9 cellular contexts compared by ENCODE assay signal in genomic region chr2:55590810-55591440, GRCh38. TPM values are rescaled to one million over a fixed set of nuclear protein-coding genes. Genes with fewer than 3 reads are reported as not detected.
DNase-seq lines count a peak whose midpoint lies in the region; ATAC-seq, FAIRE-seq and TF ChIP-seq lines count a peak whose summit lies in the region.
"Had no signal": no experiment of that assay in that cellular context is flagged by ENCODE, and none has a peak within 500 bp of the region (broad histone marks: within the 10 kb centered on the region; RNA-seq: fewer than 3 reads in every experiment).

No MANE protein-coding gene starts in this region.

- no peak for ATAC-seq in HG02840 (IDR thresholded peaks at IDR 0.05; ENCODE audit: low FRiP score, unreplicated experiment)

- H3K4me1 ChIP-seq in keratinocyte (ENCODE audit: control insufficient read depth, extremely low read depth, insufficient read depth, low read length): peaks cover 21% of the 10 kb centered on the region
- no peaks in the 10 kb centered on the region for H3K4me1 ChIP-seq in neural progenitor cell

- H3K27ac ChIP-seq in keratinocyte (ENCODE audit: control insufficient read depth, insufficient read depth, low read length) (peak overlapping the region; percentile 53), neural progenitor cell (no peak overlapping the region)

- FAIRE-seq in RCC 7860 (lab: Jason Lieb, UNC): peak; percentile 88
- FAIRE-seq in keratinocyte (lab: Jason Lieb, UNC): peak; percentile 84
- FAIRE-seq: H1 had no signal

- peaks cover 0 to 8% of the 10 kb centered on the region in 2 experiments for H3K36me3 ChIP-seq in keratinocyte (ENCODE audit: control insufficient read depth in 2 of 2, extremely low read depth in 1 of 2, insufficient read depth in 2 of 2, low read length in 2 of 2)
- peaks cover 11% of the 10 kb centered on the region for H3K36me3 ChIP-seq in neural progenitor cell

- H3K79me2 ChIP-seq in keratinocyte (ENCODE audit: control insufficient read depth, insufficient read depth, low read length): peaks cover 26% of the 10 kb centered on the region
- H3K79me2 ChIP-seq in neural progenitor cell (ENCODE audit: low read depth): peaks cover 16% of the 10 kb centered on the region

- no peak overlapping the region for H3K27ac Mint-ChIP-seq in neural progenitor cell

- no peaks in the 10 kb centered on the region for H3K4me1 Mint-ChIP-seq in neural progenitor cell

- H3K9me3 ChIP-seq in keratinocyte (ENCODE audit: control insufficient read depth, low read depth, low read length) (no peaks in the 10 kb centered on the region), neural progenitor cell (ENCODE audit: low read depth) (no peaks in the 10 kb centered on the region)

- H3K4me2 ChIP-seq in keratinocyte (ENCODE audit: control insufficient read depth, extremely low read depth, insufficient read depth, low read depth, low read length): peak overlapping the region; percentile 29
- H3K4me2 ChIP-seq in neural progenitor cell: no peak overlapping the region

- peaks cover 4% of the 10 kb centered on the region for H4K20me1 ChIP-seq in keratinocyte (ENCODE audit: control insufficient read depth, extremely low read depth, insufficient read depth, low read length)
- no peaks in the 10 kb centered on the region for H4K20me1 ChIP-seq in neural progenitor cell (ENCODE audit: low read depth)

- DNase-seq in GM04503 (ENCODE audit: low read depth) (peak; percentile 53), HCEC 1CT (peak; percentile 72), RCC 7860 (ENCODE audit: low spot score) (peak; percentile 70), keratinocyte (ENCODE audit: low read depth, low spot score) (peak; percentile 59), neural progenitor cell (ENCODE audit: low spot score) (no peak), mesenteric fat pad (ENCODE audit: low spot score) (no peak), NCI-H2081 (lab: John Stamatoyannopoulos, UW) (no peak)

- no peaks in the 10 kb centered on the region for H3K9me1 ChIP-seq in keratinocyte (ENCODE audit: control insufficient read depth, extremely low read depth, insufficient read depth, low read length)

- dilution Hi-C loops in keratinocyte (cut with MboI; ENCODE audit: extremely low pct_ligation_motif_present, low sequenced_read_pairs): no loop called here

- no peaks in the 10 kb centered on the region for H3K9me3 Mint-ChIP-seq in neural progenitor cell

- no peak overlapping the region for H3K4me3 Mint-ChIP-seq in neural progenitor cell

- H2AFZ ChIP-seq in keratinocyte (ENCODE audit: control insufficient read depth, low read length) (no peak overlapping the region), neural progenitor cell (replicated peaks) (no peak overlapping the region)

- no peaks in the 10 kb centered on the region for H3K36me3 Mint-ChIP-seq in neural progenitor cell

- TF ChIP-seq CTCF in keratinocyte (optimal IDR thresholded peaks at IDR 0.05 in 1 of 3, IDR thresholded peaks at IDR 0.05 in 1 of 3, conservative IDR thresholded peaks at IDR 0.05 in 1 of 3; ENCODE audit: extremely low read depth in 1 of 3, insufficient read depth in 2 of 3, low read length in 3 of 3) (no peak), neural progenitor cell (IDR thresholded peaks at IDR 0.05) (no peak)

- H3K27me3 ChIP-seq in keratinocyte (ENCODE audit: control insufficient read depth, extremely low read depth, insufficient read depth, low read length) (no peaks in the 10 kb centered on the region), neural progenitor cell (no peaks in the 10 kb centered on the region)

- H3F3A ChIP-seq in neural progenitor cell (ENCODE audit: low read depth): no peaks in the 10 kb centered on the region

- H3K27me3 Mint-ChIP-seq in neural progenitor cell (ENCODE audit: insufficient read depth, low read depth): no peaks in the 10 kb centered on the region

- no peak overlapping the region for H3K9ac ChIP-seq in keratinocyte (ENCODE audit: control insufficient read depth, extremely low read depth, insufficient read depth, low read length)
- H3K9ac ChIP-seq in neural progenitor cell: no peak overlapping the region

- no peak overlapping the region for H3K4me3 ChIP-seq in keratinocyte (ENCODE audit: control insufficient read depth in 2 of 3, extremely low read depth in 1 of 3, insufficient read depth in 2 of 3, low read depth in 1 of 3, low read length in 3 of 3)
- H3K4me3 ChIP-seq in neural progenitor cell: no peak overlapping the region

RNA-seq across cellular contexts. Expression of gene PPP4R3B, which starts 26.5 kb away (rescaled TPM):
- 14.7 to 30.1 TPM (median 16.5 TPM) in 3 replicates for polyA plus RNA-seq in keratinocyte
- polyA plus RNA-seq in keratinocyte (2011; ENCODE audit: low read depth): 24.8 TPM
- polyA plus RNA-seq in keratinocyte (2011; cell fraction: cytosol; rRNA removed): 14.6 and 28.5 TPM in 2 replicates
- 16.7 and 23.3 TPM in 2 replicates for polyA plus RNA-seq in keratinocyte (2011; cell fraction: nucleus; rRNA removed)
- polyA plus RNA-seq in keratinocyte (2012; ENCODE audit: low replicate concordance): 22.5 and 23.7 TPM in 2 replicates
- polyA minus RNA-seq in keratinocyte: 4.3 to 28.3 TPM (median 13.0 TPM) in 3 replicates
- 22.1 TPM for polyA minus RNA-seq in keratinocyte (2011; cell fraction: cytosol; rRNA and poly(A)+ RNA removed)
- 18.7 and 24.9 TPM in 2 replicates for polyA minus RNA-seq in keratinocyte (2011; cell fraction: nucleus; rRNA and poly(A)+ RNA removed)
- total RNA-seq in neural progenitor cell (ENCODE audit: low replicate concordance) (44.1 and 71.2 TPM in 2 replicates), mesenteric fat pad (63.2 TPM)

Comparison
In these comparisons a context has a peak if more than half of its experiments do, and no peak if none do; other contexts are left out.
1. DNase-seq: peak in GM04503 (single experiment), HCEC 1CT (single experiment), RCC 7860 (single experiment) and keratinocyte (single experiment); none in neural progenitor cell (single experiment), mesenteric fat pad (single experiment) and NCI-H2081 (0 of 2).